In genomic region chrX:152632445-152633097, GRCh38 we compare ENCODE assay signal across 8 cellular contexts. TPM values are rescaled to one million over a fixed set of nuclear protein-coding genes. Genes with fewer than 3 reads are reported as not detected.
DNase-seq lines count a peak whose midpoint lies in the region; ATAC-seq and TF ChIP-seq lines count a peak whose summit lies in the region.

No MANE protein-coding gene starts in this region.

- intact Hi-C loops in activated CD4-positive, alpha-beta T cell treated with anti-CD3 and anti-CD28 coated beads, Interleukin-2, amount 10 ng/mL, durations not matched to agents 24 days and 14 days (cut with micrococcal nuclease), result loop anchor here (5.0 kb wide), 1 partner anchor 880 kb away; no protein-coding TSS in a partner anchor
- intact Hi-C loops in esophagus squamous epithelium (cut with DNase I), result no loop called here

- H3K27me3 ChIP-seq in MG63 (no peaks in the 10 kb centered on the region), esophagus squamous epithelium (peaks cover 0 to 16% (median 2%) of the 10 kb centered on the region in 4 donors)

- no peak overlapping the region for H3K4me3 Mint-ChIP-seq in activated CD4-positive, alpha-beta T cell treated with anti-CD3 and anti-CD28 coated beads, Interleukin-2, amount 10 ng/mL, durations not matched to agents 24 days and 14 days

- H3K4me1 ChIP-seq in esophagus squamous epithelium, result peaks cover 0 to 3% (median 0%) of the 10 kb centered on the region in 3 donors

- no peaks in the 10 kb centered on the region for H3K9me3 Mint-ChIP-seq in activated CD4-positive, alpha-beta T cell treated with anti-CD3 and anti-CD28 coated beads, Interleukin-2, amount 10 ng/mL, durations not matched to agents 24 days and 14 days

- DNase-seq in AG08395 (ENCODE audit: low spot score) (peak; percentile 48), GM10248 (ENCODE audit: extremely low spot score) (no peak), MG63 (peak; percentile 20), esophagus squamous epithelium (lab: John Stamatoyannopoulos, UW) (no peak), omental fat pad (ENCODE audit: low spot score) (peak; percentile 79)
- DNase-seq in activated CD4-positive, alpha-beta T cell treated with anti-CD3 and anti-CD28 coated beads, Interleukin-2, amount 10 ng/mL, durations not matched to agents 24 days and 14 days, result peak; percentile 75

- H3K4me1 Mint-ChIP-seq in activated CD4-positive, alpha-beta T cell treated with anti-CD3 and anti-CD28 coated beads, Interleukin-2, amount 10 ng/mL, durations not matched to agents 24 days and 14 days, result no peaks in the 10 kb centered on the region

- POLR2A ChIA-PET in GM10248 (lab: Yijun Ruan, JAX), result no interaction called here

- peaks cover 16% of the 10 kb centered on the region for H3K27me3 Mint-ChIP-seq in activated CD4-positive, alpha-beta T cell treated with anti-CD3 and anti-CD28 coated beads, Interleukin-2, amount 10 ng/mL, durations not matched to agents 24 days and 14 days

- no peaks in the 10 kb centered on the region for H3K36me3 Mint-ChIP-seq in activated CD4-positive, alpha-beta T cell treated with anti-CD3 and anti-CD28 coated beads, Interleukin-2, amount 10 ng/mL, durations not matched to agents 24 days and 14 days (ENCODE audit: low read depth)

- TF ChIP-seq POLR2A in esophagus squamous epithelium (IDR thresholded peaks at IDR 0.05), result no peak

- H3K9me3 ChIP-seq in MG63 (no peaks in the 10 kb centered on the region), esophagus squamous epithelium (no peaks in the 10 kb centered on the region)

- no peak overlapping the region for H3K27ac ChIP-seq in esophagus squamous epithelium

- CTCF ChIA-PET in GM10248 (lab: Yijun Ruan, JAX), result interaction anchor here (0.7 to 2.2 kb wide), 16 partner anchors 9 to 1480 kb away, joined by 3 to 21 read pairs (median 4); no protein-coding TSS in a partner anchor

- H3K36me3 ChIP-seq in MG63, result no peaks in the 10 kb centered on the region
- no peaks in the 10 kb centered on the region for H3K36me3 ChIP-seq in esophagus squamous epithelium

- WGBS in esophagus squamous epithelium, 2 donors, result 45 to 46% methylated on average over 5 to 7 of the region's 7 CpGs

- no peak for ATAC-seq in omental fat pad (ENCODE audit: low FRiP score)
- ATAC-seq in GM21360 (IDR thresholded peaks at IDR 0.05; ENCODE audit: unreplicated experiment), result no peak
- ATAC-seq in HG03139 (IDR thresholded peaks at IDR 0.05; ENCODE audit: unreplicated experiment), result no peak

- peak; percentile 60 for TF ChIP-seq CTCF in GM10248 (IDR thresholded peaks at IDR 0.05; ENCODE audit: control extremely low read depth, extremely low read depth, low read depth, missing control alignments)
- TF ChIP-seq CTCF in esophagus squamous epithelium (IDR thresholded peaks at IDR 0.05), result peak; percentile 51 to 77 (median 72)
- no peak for TF ChIP-seq CTCF in omental fat pad (IDR thresholded peaks at IDR 0.05)

- no peak overlapping the region for H3K4me3 ChIP-seq in MG63
- no peak overlapping the region for H3K4me3 ChIP-seq in esophagus squamous epithelium

- no peak overlapping the region for H3K27ac Mint-ChIP-seq in activated CD4-positive, alpha-beta T cell treated with anti-CD3 and anti-CD28 coated beads, Interleukin-2, amount 10 ng/mL, durations not matched to agents 24 days and 14 days

RNA-seq across cellular contexts. Expression of gene GABRQ, which starts 5.1 kb away (rescaled TPM):
- 1.2 and 2.5 TPM in 2 replicates for total RNA-seq in MG63 (2014; rRNA removed; shearing (Covaris generic); ENCODE audit: low replicate concordance)
- 0.05 TPM in 1 of 2 replicates, not detected in the other for total RNA-seq in activated CD4-positive, alpha-beta T cell treated with anti-CD3 and anti-CD28 coated beads, Interleukin-2, amount 10 ng/mL, durations not matched to agents 24 days and 14 days
- total RNA-seq in esophagus squamous epithelium (1 to 10 TPM in 3 of 4 donors, under 1 TPM in 1; 0.57 to 1.5 (median 1.3) TPM), omental fat pad (under 1 TPM in 2 of 4 donors, not detected in 2; 0.09 to 0.12 TPM)

Comparison
In these comparisons a context has a peak if more than half of its experiments do, and no peak if none do; other contexts are left out.
1. DNase-seq: peak in AG08395 (single experiment), MG63 (single experiment), activated CD4-positive, alpha-beta T cell treated with anti-CD3 and anti-CD28 coated beads, Interleukin-2, amount 10 ng/mL, durations not matched to agents 24 days and 14 days (single experiment) and omental fat pad (single experiment); none in GM10248 (single experiment) and esophagus squamous epithelium (single experiment).
2. CTCF ChIP-seq: peak in GM10248 (single experiment) and esophagus squamous epithelium (6 of 6); none in omental fat pad (0 of 3).